Comparison of ENCODE assay signal across 1 cellular context in genomic region chr10:80535671-80536360, GRCh38.
TF ChIP-seq lines count a peak whose summit lies in the region.

No MANE protein-coding gene starts in this region.

TF ChIP-seq in H1, 55 proteins besides CTCF, POLR2A, EP300 and RAD21 (continued from another document):
- TF ChIP-seq CHD7 (IDR thresholded peaks at IDR 0.05; ENCODE audit: insufficient replicate concordance, low read length) (no peak), SP1 (IDR thresholded peaks at IDR 0.05; ENCODE audit: low read depth, low read length) (no peak), RBBP5 (IDR thresholded peaks at IDR 0.05; ENCODE audit: borderline replicate concordance, low read depth, low read length) (no peak), SIX5 (IDR thresholded peaks at IDR 0.05; ENCODE audit: low read depth, low read length) (no peak), POLR2AphosphoS5 (IDR thresholded peaks at IDR 0.05; ENCODE audit: low read depth, low read length) (no peak), BCL11A (IDR thresholded peaks at IDR 0.05; ENCODE audit: low read depth in 2 of 2, low read length in 2 of 2) (no peak), EGR1 (IDR thresholded peaks at IDR 0.05; ENCODE audit: borderline replicate concordance, low read depth, low read length) (no peak), E2F6 (IDR thresholded peaks at IDR 0.05) (no peak), BACH1 (IDR thresholded peaks at IDR 0.05; ENCODE audit: low read length) (no peak), GTF2F1 (IDR thresholded peaks at IDR 0.05; ENCODE audit: borderline replicate concordance, low read depth, low read length) (no peak), ASH2L (IDR thresholded peaks at IDR 0.05; ENCODE audit: low read length) (no peak), SIRT6 (IDR thresholded peaks at IDR 0.05; ENCODE audit: low read length) (no peak), FOSL1 (IDR thresholded peaks at IDR 0.05; ENCODE audit: insufficient read depth, low read depth, low read length) (no peak), SRF (IDR thresholded peaks at IDR 0.05; ENCODE audit: low read depth, low read length) (no peak), KDM4A (IDR thresholded peaks at IDR 0.05; ENCODE audit: low read depth, low read length, severe bottlenecking) (no peak), HDAC6 (IDR thresholded peaks at IDR 0.05; ENCODE audit: low read depth, low read length) (no peak), ATF3 (IDR thresholded peaks at IDR 0.05; ENCODE audit: insufficient read depth, low read depth, low read length) (no peak)
